9 cellular contexts compared by ENCODE assay signal in genomic region chr5:124935060-124935459, GRCh38.
A peak's percentile ranks its signal among the peaks of the same experiment; 100 is the strongest.
DNase-seq lines count a peak whose midpoint lies in the region; ATAC-seq and TF ChIP-seq lines count a peak whose summit lies in the region.
"Had no signal": no experiment of that assay in that cellular context is flagged by ENCODE, and none has a peak within 500 bp of the region (broad histone marks: within the 10 kb centered on the region; RNA-seq: fewer than 3 reads in every experiment).

No MANE protein-coding gene starts in this region.

- in situ Hi-C loops in brain microvascular endothelial cell (cut with HindIII; ENCODE audit: low pct_ligation_motif_present, low sequenced_read_pairs): no loop called here

- no peaks in the 10 kb centered on the region for H3K27me3 Mint-ChIP-seq in T-helper 1 cell treated with Interleukin-12 subunit alpha and Interleukin-12 subunit beta and Interleukin-4 antibody, amounts not matched to agents 30 μg/mL and 1 μg/mL, for 36 hours (ENCODE audit: low read depth)
- H3K27me3 Mint-ChIP-seq: activated naive CD4-positive, alpha-beta T cell treated with anti-CD3 and anti-CD28 coated beads, Interleukin-2, amount 10 ng/mL, durations not matched to agents 7 days and 5 days had no signal

- H3K36me3 ChIP-seq in DOHH2 (ENCODE audit: control insufficient read depth, low read length) (no peaks in the 10 kb centered on the region), brain microvascular endothelial cell (replicated peaks) (no peaks in the 10 kb centered on the region)

- H3K27ac ChIP-seq in DOHH2 (ENCODE audit: low read depth, low read length): no peak overlapping the region
- H3K27ac ChIP-seq in brain microvascular endothelial cell: no peak overlapping the region

- no peaks in the 10 kb centered on the region for H3K79me2 ChIP-seq in DOHH2 (ENCODE audit: control insufficient read depth, low read length)

- H3K9me3 ChIP-seq in DOHH2 (ENCODE audit: control insufficient read depth, insufficient read depth, low read length): no peaks in the 10 kb centered on the region

- no peak for DNase-seq in NCI-H1417 treated with DMSO at 0.1 percent for 48 hours (lab: John Stamatoyannopoulos, UW)
- no peak for DNase-seq in GM03348 (ENCODE audit: low spot score)
- no peak for DNase-seq in SKM-1 treated with dmso at 0.1 percent for 144 hours (lab: John Stamatoyannopoulos, UW; ENCODE audit: unreplicated experiment)
- no peak for DNase-seq in brain microvascular endothelial cell
- DNase-seq: activated naive CD4-positive, alpha-beta T cell treated with anti-CD3 and anti-CD28 coated beads, Interleukin-2, amount 10 ng/mL, durations not matched to agents 7 days and 5 days had no signal

- TF ChIP-seq CTCF in DOHH2 (IDR thresholded peaks at IDR 0.05; ENCODE audit: low read depth, low read length, poor library complexity, severe bottlenecking): no peak
- TF ChIP-seq CTCF in brain microvascular endothelial cell (IDR thresholded peaks at IDR 0.05; ENCODE audit: low read depth, low read length, missing control alignments): no peak

- H3K9me2 ChIP-seq in DOHH2 (replicated peaks; ENCODE audit: control insufficient read depth, low read length): no peaks in the 10 kb centered on the region

- peak overlapping the region; percentile 79 for H3K27ac Mint-ChIP-seq in T-helper 1 cell treated with Interleukin-12 subunit alpha and Interleukin-12 subunit beta and Interleukin-4 antibody, amounts not matched to agents 30 μg/mL and 1 μg/mL, for 36 hours
- H3K27ac Mint-ChIP-seq: activated naive CD4-positive, alpha-beta T cell treated with anti-CD3 and anti-CD28 coated beads, Interleukin-2, amount 10 ng/mL, durations not matched to agents 7 days and 5 days had no signal

- H3K4me1 ChIP-seq in DOHH2 (ENCODE audit: control insufficient read depth, low read length): peaks cover 13% of the 10 kb centered on the region

- H3K9me3 Mint-ChIP-seq in T-helper 1 cell treated with Interleukin-12 subunit alpha and Interleukin-12 subunit beta and Interleukin-4 antibody, amounts not matched to agents 30 μg/mL and 1 μg/mL, for 36 hours: peaks cover 19% of the 10 kb centered on the region

- H3K4me2 ChIP-seq in DOHH2 (ENCODE audit: low read length): peak overlapping the region; percentile 22; the same call in 1 of the 2 replicates

- H3K36me3 Mint-ChIP-seq in T-helper 1 cell treated with Interleukin-12 subunit alpha and Interleukin-12 subunit beta and Interleukin-4 antibody, amounts not matched to agents 30 μg/mL and 1 μg/mL, for 36 hours (ENCODE audit: low read depth): peaks cover 6% of the 10 kb centered on the region
- H3K36me3 Mint-ChIP-seq: activated naive CD4-positive, alpha-beta T cell treated with anti-CD3 and anti-CD28 coated beads, Interleukin-2, amount 10 ng/mL, durations not matched to agents 7 days and 5 days had no signal

- H3K27me3 ChIP-seq in DOHH2 (ENCODE audit: control insufficient read depth, low read length) (no peaks in the 10 kb centered on the region), brain microvascular endothelial cell (replicated peaks) (no peaks in the 10 kb centered on the region)

- H3K4me1 Mint-ChIP-seq in T-helper 1 cell treated with Interleukin-12 subunit alpha and Interleukin-12 subunit beta and Interleukin-4 antibody, amounts not matched to agents 30 μg/mL and 1 μg/mL, for 36 hours (ENCODE audit: low read depth): peaks cover 13% of the 10 kb centered on the region

- ATAC-seq in GM19438 (IDR thresholded peaks at IDR 0.05; ENCODE audit: low read depth, unreplicated experiment) (peak; percentile 79), HG03066 (IDR thresholded peaks at IDR 0.05; ENCODE audit: low read depth, unreplicated experiment) (peak; percentile 75)

- H3K4me3 Mint-ChIP-seq in T-helper 1 cell treated with Interleukin-12 subunit alpha and Interleukin-12 subunit beta and Interleukin-4 antibody, amounts not matched to agents 30 μg/mL and 1 μg/mL, for 36 hours: no peak overlapping the region
- H3K4me3 Mint-ChIP-seq: activated naive CD4-positive, alpha-beta T cell treated with anti-CD3 and anti-CD28 coated beads, Interleukin-2, amount 10 ng/mL, durations not matched to agents 7 days and 5 days had no signal

- H3K4me3 ChIP-seq in DOHH2 (ENCODE audit: low read length) (no peak overlapping the region), brain microvascular endothelial cell (ENCODE audit: low read depth, low read length) (no peak overlapping the region)

- no peaks in the 10 kb centered on the region for H3F3A ChIP-seq in DOHH2 (ENCODE audit: control insufficient read depth, insufficient read depth)

- no peaks in the 10 kb centered on the region for H4K20me1 ChIP-seq in DOHH2 (ENCODE audit: control insufficient read depth, insufficient read depth, low read depth, low read length)
